In genomic region chr21:34073749-34074282, GRCh38 we compare ENCODE assay signal across 1 cellular context.
TF ChIP-seq lines count a peak whose summit lies in the region.

No MANE protein-coding gene starts in this region.

TF ChIP-seq in K562, 482 proteins besides CTCF, POLR2A, EP300 and RAD21 (continued from another document):
- TF ChIP-seq HBP1 (CRISPR knock-in tag; IDR thresholded peaks at IDR 0.05) (no peak), FOXM1 (IDR thresholded peaks at IDR 0.05; ENCODE audit: low read depth) (no peak), FOXM1 (CRISPR knock-in tag; IDR thresholded peaks at IDR 0.05; ENCODE audit: low read depth) (0 out of 2 replicates have a peak, but pooled peaks have one; percentile 25), RB1 (IDR thresholded peaks at IDR 0.05; ENCODE audit: low read depth) (peak; percentile 50; the same call in 1 of the 2 replicates), ZNF395 (CRISPR knock-in tag; IDR thresholded peaks at IDR 0.05) (0 out of 2 replicates have a peak, but pooled peaks have one; percentile 63), HOXB6 (CRISPR knock-in tag; IDR thresholded peaks at IDR 0.05; ENCODE audit: borderline replicate concordance) (no peak), FOXJ2 (tag; IDR thresholded peaks at IDR 0.05) (no peak), RAD51 (IDR thresholded peaks at IDR 0.05; ENCODE audit: borderline replicate concordance, low read depth) (no peak), SIN3A (IDR thresholded peaks at IDR 0.05; ENCODE audit: borderline replicate concordance in 2 of 2, control insufficient read depth in 1 of 2, low read depth in 2 of 2, low read length in 2 of 2) (peak in 1 of 2 experiments; percentile 26; a peak in 1 of 4 replicates), KLF10 (CRISPR knock-in tag; IDR thresholded peaks at IDR 0.05) (no peak), KHSRP (IDR thresholded peaks at IDR 0.05) (no peak), NONO (IDR thresholded peaks at IDR 0.05; ENCODE audit: low read depth in 2 of 2, low read length in 1 of 2) (peak in 1 of 2 experiments; percentile 39; a peak in 1 of 4 replicates), HDAC2 (IDR thresholded peaks at IDR 0.05) (no peak), KDM5B (IDR thresholded peaks at IDR 0.05; ENCODE audit: insufficient replicate concordance, low read depth, low read length) (no peak), MYC (IDR thresholded peaks at IDR 0.05; ENCODE audit: low read depth, low read length) (peak; percentile 56), MYC (CRISPR knock-in tag; IDR thresholded peaks at IDR 0.05; ENCODE audit: borderline replicate concordance, low read depth) (no peak), SMAD4 (CRISPR knock-in tag; conservative IDR thresholded peaks at IDR 0.05) (peak; percentile 71), SMARCC2 (IDR thresholded peaks at IDR 0.05; ENCODE audit: low read depth) (0 out of 2 replicates have a peak, but pooled peaks have one; percentile 25), ZNF766 (CRISPR knock-in tag; conservative IDR thresholded peaks at IDR 0.05) (peak; percentile 88; the same call in 1 of the 2 replicates), CCNT2 (IDR thresholded peaks at IDR 0.05; ENCODE audit: borderline replicate concordance, extremely low read depth, insufficient read length, low read depth, low read length) (peak; percentile 72), VEZF1 (CRISPR knock-in tag; IDR thresholded peaks at IDR 0.05) (peak; percentile 56), MECOM (CRISPR knock-in tag; IDR thresholded peaks at IDR 0.05) (no peak), ELF1 (tag; IDR thresholded peaks at IDR 0.05) (no peak)
